23 cellular contexts compared by ENCODE assay signal in the genomic region with DNA sequence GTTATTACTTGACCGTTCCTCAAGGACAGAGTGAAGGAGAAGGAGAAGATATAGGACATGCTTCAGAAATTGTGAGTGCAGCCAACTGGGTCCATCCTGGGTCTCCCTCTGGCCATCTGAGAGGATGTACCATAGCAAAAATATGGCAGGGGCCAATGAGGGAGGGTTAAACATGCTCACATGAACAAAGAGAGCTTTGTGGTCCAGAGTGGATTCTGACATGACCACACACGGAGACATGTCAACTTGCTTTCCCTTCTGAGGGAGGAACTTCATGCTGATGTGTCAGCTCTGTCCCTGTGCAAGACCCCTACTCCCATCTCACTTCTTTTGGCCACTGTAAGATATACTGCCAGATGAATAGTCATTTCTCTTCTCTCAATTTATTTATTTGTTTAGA. TPM values are rescaled to one million over a fixed set of nuclear protein-coding genes. Genes with fewer than 3 reads are reported as not detected.
DNase-seq lines count a peak whose midpoint lies in the region; ATAC-seq, FAIRE-seq and TF ChIP-seq lines count a peak whose summit lies in the region.
"Had no signal": no experiment of that assay in that cellular context is flagged by ENCODE, and none has a peak within 500 bp of the region (broad histone marks: within the 10 kb centered on the region; RNA-seq: fewer than 3 reads in every experiment).

No MANE protein-coding gene starts in this region.

- CTCF ChIA-PET in HepG2 (lab: Yijun Ruan, JAX; ENCODE audit: low intra/inter-chr PET ratio, low total read pairs): no interaction called here

- BruUV-seq in HepG2 (replicated peaks; lab: Mats Ljungman, UMichigan): no TSS peak

- no peaks in the 10 kb centered on the region for H4K20me1 ChIP-seq in HepG2 (ENCODE audit: insufficient read depth, low read length)

- H3K79me2 ChIP-seq in HepG2 (ENCODE audit: insufficient read depth, low read length): peaks cover 3% of the 10 kb centered on the region

- FAIRE-seq in HepG2 (lab: Jason Lieb, UNC): no peak
- FAIRE-seq in HTR-8/SVneo (lab: Jason Lieb, UNC): peak; percentile 59
- FAIRE-seq: A549, D721Med, G401.6, GM12892, GM18507 had no signal

- H3K27me3 ChIP-seq in HepG2 (ENCODE audit: control insufficient read depth in 1 of 2, insufficient read depth in 2 of 2, low read length in 2 of 2): peaks cover 0 to 19% of the 10 kb centered on the region in 2 experiments; a peak in 4 of 5 replicates
- H3K27me3 ChIP-seq in right lobe of liver: no peaks in the 10 kb centered on the region
- H3K27me3 ChIP-seq in upper lobe of left lung: no peaks in the 10 kb centered on the region
- H3K27me3 ChIP-seq: BLaER1 treated with 17β-estradiol and CSF1 and Interleukin-3, amounts not matched to agents 10 nM and 100 nM had no signal

- H3K4me2 ChIP-seq in HepG2 (ENCODE audit: low read depth, low read length): no peak overlapping the region
- H3K4me2 ChIP-seq: A549; BLaER1 treated with 17β-estradiol and CSF1 and Interleukin-3, amounts not matched to agents 10 nM and 100 nM had no signal

- TF ChIP-seq RAD21 in HepG2 (CRISPR knock-in tag; IDR thresholded peaks at IDR 0.05): no peak

- TF ChIP-seq EP300 in HepG2 (IDR thresholded peaks at IDR 0.05; ENCODE audit: low read depth in 2 of 2, low read length in 2 of 2) (no peak), HepG2 (CRISPR knock-in tag; IDR thresholded peaks at IDR 0.05; ENCODE audit: borderline replicate concordance) (no peak), upper lobe of left lung (IDR thresholded peaks at IDR 0.05) (no peak)

- ATAC-seq in HepG2: no peak
- no peak for ATAC-seq in right lobe of liver
- no peak for ATAC-seq in upper lobe of left lung (ENCODE audit: low FRiP score in 2 of 2)
- no peak for ATAC-seq in HG03280 (IDR thresholded peaks at IDR 0.05; ENCODE audit: unreplicated experiment)
- ATAC-seq: A549; CD8-positive, alpha-beta T cell had no signal

- H3K9ac ChIP-seq in HepG2 (ENCODE audit: insufficient read depth, low read depth, low read length): no peak overlapping the region
- H3K9ac ChIP-seq: BLaER1 treated with 17β-estradiol and CSF1 and Interleukin-3, amounts not matched to agents 10 nM and 100 nM had no signal

- no peaks in the 10 kb centered on the region for H3K36me3 ChIP-seq in HepG2 (replicated peaks in 1 of 2; ENCODE audit: control insufficient read depth in 1 of 2, insufficient read depth in 2 of 2, low read length in 2 of 2)
- H3K36me3 ChIP-seq in right lobe of liver: no peaks in the 10 kb centered on the region
- no peaks in the 10 kb centered on the region for H3K36me3 ChIP-seq in upper lobe of left lung

- H3K4me3 Mint-ChIP-seq in chondrocyte (ENCODE audit: unreplicated experiment) (no peak overlapping the region), neural crest cell (peak overlapping the region; percentile 31)
- H3K4me3 Mint-ChIP-seq: B cell; CD8-positive, alpha-beta T cell had no signal

- H3K36me3 Mint-ChIP-seq in chondrocyte (ENCODE audit: low read depth) (no peaks in the 10 kb centered on the region), neural crest cell (ENCODE audit: low read depth) (no peaks in the 10 kb centered on the region)

- H3K27me3 Mint-ChIP-seq in chondrocyte (ENCODE audit: low read depth): peaks cover 2% of the 10 kb centered on the region
- H3K27me3 Mint-ChIP-seq in neural crest cell (ENCODE audit: low read depth): peaks cover 18% of the 10 kb centered on the region
- H3K27me3 Mint-ChIP-seq: CD4-positive, alpha-beta T cell had no signal

- H3K9me3 Mint-ChIP-seq in chondrocyte (ENCODE audit: low read depth) (no peaks in the 10 kb centered on the region), neural crest cell (no peaks in the 10 kb centered on the region)
- H3K9me3 Mint-ChIP-seq: CD4-positive, alpha-beta T cell; CD8-positive, alpha-beta T cell had no signal

- H3K4me1 ChIP-seq in HepG2 (ENCODE audit: insufficient read depth, low read length) (peaks cover 34% of the 10 kb centered on the region), right lobe of liver (peaks cover 0 to 9% (median 6%) of the 10 kb centered on the region in 4 donors), upper lobe of left lung (peaks cover 14 to 27% (median 17%) of the 10 kb centered on the region in 4 donors)

- no peaks in the 10 kb centered on the region for H3K9me3 ChIP-seq in HepG2 (ENCODE audit: low read length)
- no peaks in the 10 kb centered on the region for H3K9me3 ChIP-seq in right lobe of liver
- no peaks in the 10 kb centered on the region for H3K9me3 ChIP-seq in upper lobe of left lung
- H3K9me3 ChIP-seq: A549; BLaER1 treated with 17β-estradiol and CSF1 and Interleukin-3, amounts not matched to agents 10 nM and 100 nM; Caco-2 had no signal

- DNase-seq in HepG2 (ENCODE audit: low spot score) (peak; percentile 55), right lobe of liver (no peak), HTR-8/SVneo (ENCODE audit: insufficient read length, low spot score) (no peak), chondrocyte (ENCODE audit: low spot score) (peak; percentile 8), neural crest cell (ENCODE audit: low read depth, low spot score) (no peak), 8988T (no peak), upper lobe of left lung (no peak)
- DNase-seq: AML-193; Caco-2; Calu3; CD4-positive, alpha-beta T cell; CD8-positive, alpha-beta T cell; DMS79 treated with DMSO at 0.1 percent for 48 hours; GF-D8 had no signal

- TF ChIP-seq CTCF in HepG2 (CRISPR knock-in tag; IDR thresholded peaks at IDR 0.05): no peak
- no peak for TF ChIP-seq CTCF in right lobe of liver (IDR thresholded peaks at IDR 0.05)
- TF ChIP-seq CTCF in chondrocyte (IDR thresholded peaks at IDR 0.05): no peak
- no peak for TF ChIP-seq CTCF in neural crest cell (conservative IDR thresholded peaks at IDR 0.05)
- no peak for TF ChIP-seq CTCF in upper lobe of left lung (IDR thresholded peaks at IDR 0.05)

- H3K27ac ChIP-seq in HepG2 (ENCODE audit: extremely low read length, insufficient read depth, low read length) (no peak overlapping the region), right lobe of liver (no peak overlapping the region), upper lobe of left lung (no peak overlapping the region)
- H3K27ac ChIP-seq: A549; BLaER1 treated with 17β-estradiol and CSF1 and Interleukin-3, amounts not matched to agents 10 nM and 100 nM; C4-2B had no signal

- H3K4me1 Mint-ChIP-seq in chondrocyte (ENCODE audit: low read depth) (peaks cover 20% of the 10 kb centered on the region), neural crest cell (peaks cover 28% of the 10 kb centered on the region)

- POLR2A ChIA-PET in HepG2 (lab: Yijun Ruan, JAX): no interaction called here

- TF ChIP-seq POLR2A in HepG2 (IDR thresholded peaks at IDR 0.05; ENCODE audit: insufficient read depth in 1 of 2, low read depth in 2 of 2, low read length in 2 of 2) (no peak), right lobe of liver (IDR thresholded peaks at IDR 0.05) (no peak), upper lobe of left lung (IDR thresholded peaks at IDR 0.05) (no peak)

- intact Hi-C loops in HepG2 (cut with micrococcal nuclease; ENCODE audit: unreplicated experiment): no loop called here
- intact Hi-C loops in right lobe of liver (cut with DNase I): no loop called here

- WGBS in HepG2 (ENCODE audit: low lambda C conversion rate): 8% methylated on average over 2 of the region's 2 CpGs
- WGBS in right lobe of liver (ENCODE audit: insufficient coverage, low coverage, low lambda C conversion rate, missing lambda C conversion rate): 90% methylated on average over 1 of the region's 2 CpGs
- 72 to 84% methylated on average over 2 of the region's 2 CpGs for WGBS in upper lobe of left lung, 2 donors

- in situ Hi-C loops in HepG2 (cut with HindIII; ENCODE audit: extremely low pct_ligation_motif_present, low pct_unique_long_range_greater_than_20kb): no loop called here

- no peak overlapping the region for H3K4me3 ChIP-seq in HepG2 (replicated peaks in 1 of 3; ENCODE audit: insufficient read depth in 1 of 3, low read depth in 2 of 3, low read length in 3 of 3)
- no peak overlapping the region for H3K4me3 ChIP-seq in right lobe of liver
- H3K4me3 ChIP-seq in upper lobe of left lung: no peak overlapping the region
- H3K4me3 ChIP-seq: A549; BLaER1 treated with 17β-estradiol and CSF1 and Interleukin-3, amounts not matched to agents 10 nM and 100 nM had no signal

- no peak overlapping the region for H2AFZ ChIP-seq in HepG2 (ENCODE audit: low read length)

- no peak overlapping the region for H3K27ac Mint-ChIP-seq in chondrocyte (ENCODE audit: unreplicated experiment)
- no peak overlapping the region for H3K27ac Mint-ChIP-seq in neural crest cell (ENCODE audit: unreplicated experiment)
- H3K27ac Mint-ChIP-seq: B cell; CD4-positive, alpha-beta T cell; CD8-positive, alpha-beta T cell had no signal

TF ChIP-seq in HepG2, 621 proteins besides CTCF, POLR2A, EP300 and RAD21 (continues in another document):
- TF ChIP-seq ZNF773 (CRISPR knock-in tag; IDR thresholded peaks at IDR 0.05; ENCODE audit: borderline replicate concordance) (no peak), ZFAT (CRISPR knock-in tag; conservative IDR thresholded peaks at IDR 0.05) (no peak), MIXL1 (CRISPR knock-in tag; IDR thresholded peaks at IDR 0.05) (no peak)

RNA-seq across cellular contexts. Expression of a gene that starts 3.0 kb away (rescaled TPM):
- total RNA-seq in HepG2 (2016; rRNA removed; fragmentation: Illumina TruSeq; extraction: Trizol): 4.4 and 5.1 TPM in 2 replicates
- 2.4 and 3.2 TPM in 2 replicates for total RNA-seq in HepG2 (2016; cell fraction: cytosol; rRNA removed; fragmentation: Illumina TruSeq; extraction: Trizol; ENCODE audit: low read depth)
- 4.3 and 4.5 TPM in 2 replicates for total RNA-seq in HepG2 (2016; cell fraction: insoluble cytoplasmic fraction; rRNA removed; fragmentation: Illumina TruSeq; extraction: Trizol)
- total RNA-seq in HepG2 (2016; cell fraction: membrane; rRNA removed; fragmentation: Illumina TruSeq; extraction: Trizol): 6.0 and 6.1 TPM in 2 replicates
- 1.9 and 4.4 TPM in 2 replicates for total RNA-seq in HepG2 (2016; cell fraction: nucleus; rRNA removed; fragmentation: Illumina TruSeq; extraction: Trizol)
- 4.8 and 7.6 TPM in 2 replicates for polyA plus RNA-seq in HepG2 (2011; rRNA removed)
- 5.8 and 6.4 TPM in 2 replicates for polyA plus RNA-seq in HepG2 (2011; cell fraction: cytosol; rRNA removed)
- polyA plus RNA-seq in HepG2 (2011; cell fraction: nucleus; rRNA removed): 2.6 and 3.2 TPM in 2 replicates
- 1.4 and 1.8 TPM in 2 replicates for polyA plus RNA-seq in HepG2 (2012)
- 2.6 and 4.2 TPM in 2 replicates for polyA plus RNA-seq in HepG2 (2016; cell fraction: cytosol; fragmentation: Illumina TruSeq; extraction: Trizol; ENCODE audit: low read depth)
- polyA plus RNA-seq in HepG2 (2016; cell fraction: insoluble cytoplasmic fraction; fragmentation: Illumina TruSeq; extraction: Trizol; ENCODE audit: low read depth): 4.2 and 4.5 TPM in 2 replicates
- polyA plus RNA-seq in HepG2 (2016; cell fraction: membrane; fragmentation: Illumina TruSeq; extraction: Trizol; ENCODE audit: low read depth): 3.5 and 4.9 TPM in 2 replicates
- 1.9 and 4.2 TPM in 2 replicates for polyA plus RNA-seq in HepG2 (2016; cell fraction: nucleus; fragmentation: Illumina TruSeq; extraction: Trizol; ENCODE audit: insufficient read depth, low read depth)
- 3.7 and 44.0 TPM in 2 replicates for polyA minus RNA-seq in HepG2 (2011; rRNA and poly(A)+ RNA removed; ENCODE audit: low replicate concordance)
- polyA minus RNA-seq in HepG2 (2011; cell fraction: cytosol; rRNA and poly(A)+ RNA removed): 8.9 and 11.7 TPM in 2 replicates
- polyA minus RNA-seq in HepG2 (2011; cell fraction: nucleus; rRNA and poly(A)+ RNA removed): 5.2 and 7.9 TPM in 2 replicates
- 10 to 100 TPM in 1 of 6 experiments, 1 to 10 TPM in 5; 1.7 to 10.5 (median 2.4) TPM for total RNA-seq in right lobe of liver
- total RNA-seq in chondrocyte: 10.4 to 14.8 TPM (median 14.4 TPM) in 3 replicates
- total RNA-seq in neural crest cell: 6.6 and 6.8 TPM in 2 replicates
- total RNA-seq in upper lobe of left lung: 10 to 100 TPM; 24.0 to 54.2 (median 40.4) TPM

Comparison
In these comparisons a context has a peak if more than half of its experiments do, and no peak if none do; other contexts are left out.
1. DNase-seq: peak in HepG2 (single experiment) and chondrocyte (single experiment); none in right lobe of liver (0 of 3), HTR-8/SVneo (single experiment), neural crest cell (single experiment), 8988T (single experiment) and upper lobe of left lung (0 of 2).